In genomic region chr7:25720427-25720826, GRCh38 we compare ENCODE assay signal across 9 cellular contexts.
DNase-seq lines count a peak whose midpoint lies in the region; ATAC-seq and TF ChIP-seq lines count a peak whose summit lies in the region.
"Had no signal": no experiment of that assay in that cellular context is flagged by ENCODE, and none has a peak within 500 bp of the region (broad histone marks: within the 10 kb centered on the region; RNA-seq: fewer than 3 reads in every experiment).

No MANE protein-coding gene starts in this region.

- H3K4me3 ChIP-seq in A673 (ENCODE audit: low read depth, low read length, poor library complexity, severe bottlenecking) (no peak overlapping the region), GM06990 (replicated peaks; ENCODE audit: low read depth, low read length) (no peak overlapping the region), OCI-LY1 (ENCODE audit: low read depth, low read length, poor library complexity, severe bottlenecking) (no peak overlapping the region)

- CTCF ChIA-PET in A673 (lab: Charles Lee) = no interaction called here
- CTCF ChIA-PET in CD4-positive, alpha-beta T cell (lab: Charles Lee) = no interaction called here

- H3K36me3 ChIP-seq in A673 (ENCODE audit: insufficient read depth, low read length, poor library complexity, severe bottlenecking) = no peaks in the 10 kb centered on the region
- H3K36me3 ChIP-seq in GM06990 (ENCODE audit: control insufficient read depth, insufficient read depth, low read length) = no peaks in the 10 kb centered on the region
- no peaks in the 10 kb centered on the region for H3K36me3 ChIP-seq in OCI-LY1 (ENCODE audit: insufficient read depth, low read length)

- H3K79me2 ChIP-seq in OCI-LY1 (ENCODE audit: insufficient read depth, low read length) = no peaks in the 10 kb centered on the region

- no peak overlapping the region for H2AFZ ChIP-seq in OCI-LY1 (ENCODE audit: low read length)

- no peak overlapping the region for H3K9ac ChIP-seq in OCI-LY1 (ENCODE audit: low read length)

- peaks cover 10% of the 10 kb centered on the region for H3K9me3 Mint-ChIP-seq in glutamatergic neuron (ENCODE audit: unreplicated experiment)
- H3K9me3 Mint-ChIP-seq in CD4-positive, alpha-beta T cell = no peaks in the 10 kb centered on the region
- H3K9me3 Mint-ChIP-seq: natural killer cell had no signal

- peak; percentile 12 for DNase-seq in A673 (ENCODE audit: low spot score)
- DNase-seq in GM06990 (ENCODE audit: extremely low read depth, insufficient read length) = no peak
- no peak for DNase-seq in glutamatergic neuron
- no peak for DNase-seq in CD4-positive, alpha-beta T cell
- no peak for DNase-seq in hepatic stellate cell (ENCODE audit: low spot score)
- DNase-seq: natural killer cell had no signal

- H3F3A ChIP-seq in OCI-LY1 (ENCODE audit: insufficient read depth, low read length) = no peaks in the 10 kb centered on the region

- no peak overlapping the region for H3K27ac Mint-ChIP-seq in glutamatergic neuron (ENCODE audit: unreplicated experiment)
- H3K27ac Mint-ChIP-seq in CD4-positive, alpha-beta T cell = no peak overlapping the region
- H3K27ac Mint-ChIP-seq: natural killer cell had no signal

- H3K9me2 ChIP-seq in OCI-LY1 (ENCODE audit: low read depth, low read length) = no peaks in the 10 kb centered on the region

- no TSS peak for BruUV-seq in A673 (replicated peaks; lab: Mats Ljungman, UMichigan)

- no peak overlapping the region for H3K27ac ChIP-seq in A673 (ENCODE audit: low read depth, low read length, poor library complexity, severe bottlenecking)
- no peak overlapping the region for H3K27ac ChIP-seq in OCI-LY1 (ENCODE audit: low read depth, low read length, poor library complexity, severe bottlenecking)
- H3K27ac ChIP-seq in CD4-positive, alpha-beta T cell (ENCODE audit: low read depth, low read length) = no peak overlapping the region

- ATAC-seq in HG02973 (IDR thresholded peaks at IDR 0.05; ENCODE audit: unreplicated experiment) (no peak), HG02642 (IDR thresholded peaks at IDR 0.05; ENCODE audit: poor library complexity, unreplicated experiment) (no peak)
- no peak for ATAC-seq in CD4-positive, alpha-beta T cell (ENCODE audit: poor library complexity)
- ATAC-seq: natural killer cell had no signal

- H3K9me3 ChIP-seq in A673 (ENCODE audit: low read depth, low read length, poor library complexity, severe bottlenecking) (no peaks in the 10 kb centered on the region), OCI-LY1 (ENCODE audit: low read length) (no peaks in the 10 kb centered on the region)
- H3K9me3 ChIP-seq in CD4-positive, alpha-beta T cell (ENCODE audit: control insufficient read depth, low read length) = no peaks in the 10 kb centered on the region

- H3K27me3 Mint-ChIP-seq in glutamatergic neuron (ENCODE audit: unreplicated experiment) = peaks cover 8% of the 10 kb centered on the region
- peaks cover 33% of the 10 kb centered on the region for H3K27me3 Mint-ChIP-seq in CD4-positive, alpha-beta T cell

- POLR2A ChIA-PET in A673 (lab: Charles Lee; ENCODE audit: low non-redundant PET) = no interaction called here
- POLR2A ChIA-PET in CD4-positive, alpha-beta T cell (lab: Charles Lee) = no interaction called here

- H3K4me2 ChIP-seq in OCI-LY1 (ENCODE audit: low read length) = no peak overlapping the region

- H3K4me1 ChIP-seq in A673 (ENCODE audit: insufficient read depth, low read length, poor library complexity, severe bottlenecking) (no peaks in the 10 kb centered on the region), OCI-LY1 (ENCODE audit: insufficient read depth, low read length, severe bottlenecking) (no peaks in the 10 kb centered on the region)

- intact Hi-C loops in A673 (cut with micrococcal nuclease; ENCODE audit: unreplicated experiment) = no loop called here
- intact Hi-C loops in CD4-positive, alpha-beta T cell (cut with DNase I, micrococcal nuclease) = no loop called here

- H3K4me3 Mint-ChIP-seq in glutamatergic neuron (ENCODE audit: unreplicated experiment) = no peak overlapping the region
- H3K4me3 Mint-ChIP-seq in CD4-positive, alpha-beta T cell = no peak overlapping the region
- H3K4me3 Mint-ChIP-seq: natural killer cell had no signal

- H3K36me3 Mint-ChIP-seq in glutamatergic neuron (ENCODE audit: unreplicated experiment) = peaks cover 1% of the 10 kb centered on the region
- no peaks in the 10 kb centered on the region for H3K36me3 Mint-ChIP-seq in CD4-positive, alpha-beta T cell (ENCODE audit: low read depth)
- H3K36me3 Mint-ChIP-seq: natural killer cell had no signal

- H3K4me1 Mint-ChIP-seq in glutamatergic neuron (ENCODE audit: low read depth, unreplicated experiment) = peaks cover 51% of the 10 kb centered on the region
- H3K4me1 Mint-ChIP-seq in CD4-positive, alpha-beta T cell (ENCODE audit: low read depth) = no peaks in the 10 kb centered on the region
- H3K4me1 Mint-ChIP-seq: natural killer cell had no signal

- no peaks in the 10 kb centered on the region for H4K20me1 ChIP-seq in OCI-LY1 (ENCODE audit: insufficient read depth, low read length)

- H3K27me3 ChIP-seq in A673 (replicated peaks; ENCODE audit: insufficient read depth, low read depth, low read length, poor library complexity) (peaks cover 20% of the 10 kb centered on the region), GM06990 (replicated peaks; ENCODE audit: control insufficient read depth, insufficient read depth, low read length) (0 out of 2 replicates have a peak, but pooled peaks cover 2% of the 10 kb centered on the region), OCI-LY1 (ENCODE audit: insufficient read depth, low read length) (no peaks in the 10 kb centered on the region)
- H3K27me3 ChIP-seq in CD4-positive, alpha-beta T cell (ENCODE audit: control insufficient read depth, insufficient read depth, low read length) = no peaks in the 10 kb centered on the region

- peak; percentile 59 for TF ChIP-seq CTCF in A673 (conservative IDR thresholded peaks at IDR 0.05; ENCODE audit: low read depth, low read length)
- peak; percentile 47 for TF ChIP-seq CTCF in GM06990 (IDR thresholded peaks at IDR 0.05; ENCODE audit: insufficient read depth, low read length, poor library complexity, severe bottlenecking)
- TF ChIP-seq CTCF in OCI-LY1 (IDR thresholded peaks at IDR 0.05; ENCODE audit: low read length) = peak; percentile 39; the same call in 1 of the 2 replicates
- TF ChIP-seq CTCF in glutamatergic neuron (IDR thresholded peaks at IDR 0.05; ENCODE audit: partially characterized antibody, unreplicated experiment) = peak; percentile 53
- no peak for TF ChIP-seq CTCF in CD4-positive, alpha-beta T cell (IDR thresholded peaks at IDR 0.05)
